ENCODE assay signal across 6 cellular contexts in the genomic region with DNA sequence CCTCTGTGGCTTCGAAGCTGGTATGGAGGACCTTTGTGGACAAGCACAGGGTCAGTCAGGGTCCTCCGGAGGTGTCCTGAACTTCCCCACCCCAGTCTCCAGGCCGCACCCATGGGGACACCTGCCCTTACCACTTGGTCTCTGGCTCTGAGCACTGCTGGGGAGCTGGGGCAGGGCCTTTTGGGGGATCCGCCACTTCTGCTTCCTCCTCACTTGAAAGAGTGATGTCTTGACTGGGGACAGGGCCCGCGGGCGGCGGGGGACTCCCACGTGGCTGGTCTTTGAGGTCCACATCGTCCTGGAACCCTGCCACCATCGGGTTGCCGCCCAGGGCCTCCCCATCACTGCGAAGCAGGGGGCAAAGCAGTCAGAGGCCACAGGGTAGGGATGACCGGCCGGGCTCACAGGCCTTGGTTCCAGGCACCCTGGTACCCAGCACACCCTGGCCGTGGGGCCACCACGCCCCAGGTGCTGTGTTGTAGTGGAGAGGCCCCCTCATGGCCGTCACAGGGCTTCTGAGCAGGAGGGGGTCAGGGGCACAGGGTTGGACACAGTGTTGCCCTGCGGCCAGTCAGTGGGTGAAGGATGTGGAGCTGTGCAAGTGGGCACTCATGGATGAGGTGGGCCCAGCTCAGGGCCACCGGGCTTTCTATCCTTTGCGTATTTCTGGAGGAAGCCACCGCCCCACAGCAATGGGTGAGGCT.
DNase-seq lines count a peak whose midpoint lies in the region; ATAC-seq, FAIRE-seq and TF ChIP-seq lines count a peak whose summit lies in the region.
"Not testable (repeated sequence)": the region's sequence is repeated elsewhere in the genome, so short reads cannot be mapped to it uniquely, and the experiment has no call there.

No MANE protein-coding gene starts in this region.

- not testable (repeated sequence) for H3K36me3 Mint-ChIP-seq in activated CD4-positive, alpha-beta T cell treated with anti-CD3 and anti-CD28 coated beads, Interleukin-2, amount 10 ng/mL, durations not matched to agents 24 days and 14 days (ENCODE audit: low read depth)

- not testable (repeated sequence) for H3K27me3 Mint-ChIP-seq in activated CD4-positive, alpha-beta T cell treated with anti-CD3 and anti-CD28 coated beads, Interleukin-2, amount 10 ng/mL, durations not matched to agents 24 days and 14 days

- not testable (repeated sequence) for H3K4me3 ChIP-seq in gastroesophageal sphincter; right cardiac atrium (ENCODE audit: low read length); spleen

- not testable (repeated sequence) for H3K9me3 Mint-ChIP-seq in activated CD4-positive, alpha-beta T cell treated with anti-CD3 and anti-CD28 coated beads, Interleukin-2, amount 10 ng/mL, durations not matched to agents 24 days and 14 days

- not testable (repeated sequence) for TF ChIP-seq POLR2A in gastroesophageal sphincter (IDR thresholded peaks at IDR 0.05); spleen (IDR thresholded peaks at IDR 0.05)

- H3K4me3 Mint-ChIP-seq in activated CD4-positive, alpha-beta T cell treated with anti-CD3 and anti-CD28 coated beads, Interleukin-2, amount 10 ng/mL, durations not matched to agents 24 days and 14 days: not testable (repeated sequence)

- not testable (repeated sequence) for H3K4me1 Mint-ChIP-seq in activated CD4-positive, alpha-beta T cell treated with anti-CD3 and anti-CD28 coated beads, Interleukin-2, amount 10 ng/mL, durations not matched to agents 24 days and 14 days

- TF ChIP-seq CTCF in gastroesophageal sphincter (IDR thresholded peaks at IDR 0.05); spleen (IDR thresholded peaks at IDR 0.05 in 8 of 11, conservative IDR thresholded peaks at IDR 0.05 in 3 of 11): not testable (repeated sequence)

- peak; percentile 88 for FAIRE-seq in urothelium cell line (lab: Jason Lieb, UNC)

- TF ChIP-seq EP300 in gastroesophageal sphincter (IDR thresholded peaks at IDR 0.05): not testable (repeated sequence)

- DNase-seq in activated CD4-positive, alpha-beta T cell treated with anti-CD3 and anti-CD28 coated beads, Interleukin-2, amount 10 ng/mL, durations not matched to agents 24 days and 14 days: peak; percentile 36
- DNase-seq in right cardiac atrium (peak in 2 of 3 donors; percentile 46 to 50), mesenteric fat pad (ENCODE audit: low spot score) (peak; percentile 75), spleen (peak; percentile 51)
- DNase-seq in urothelium cell line (ENCODE audit: low spot score): not testable (repeated sequence)

- not testable (repeated sequence) for H3K27ac ChIP-seq in gastroesophageal sphincter; right cardiac atrium (ENCODE audit: low read length); spleen

- H3K36me3 ChIP-seq in gastroesophageal sphincter, spleen: not testable (repeated sequence)

- no CpG with 5 or more reads among the region's 22 CpGs for WGBS in gastroesophageal sphincter (ENCODE audit: low coverage in 1 of 2), 2 donors
- WGBS in right cardiac atrium: 85% methylated on average over 22 of the region's 22 CpGs
- 88 to 95% (median 90%) methylated on average over 13 to 22 of the region's 22 CpGs for WGBS in spleen, 5 donors

- peak; percentile 9 for ATAC-seq in gastroesophageal sphincter
- ATAC-seq in right cardiac atrium: not testable (repeated sequence)

- H3K4me1 ChIP-seq in gastroesophageal sphincter; right cardiac atrium (ENCODE audit: control insufficient read depth, insufficient read depth, low read length); spleen: not testable (repeated sequence)

- peaks cover 31% of the 10 kb centered on the region for H3K27me3 ChIP-seq in gastroesophageal sphincter
- not testable (repeated sequence) for H3K27me3 ChIP-seq in right cardiac atrium (ENCODE audit: control insufficient read depth, insufficient read depth); spleen (replicated peaks in 1 of 7)

- intact Hi-C loops in activated CD4-positive, alpha-beta T cell treated with anti-CD3 and anti-CD28 coated beads, Interleukin-2, amount 10 ng/mL, durations not matched to agents 24 days and 14 days (cut with micrococcal nuclease); right cardiac atrium (cut with DNase I); spleen (cut with DNase I; ENCODE audit: low total_unique reads): not testable (repeated sequence)

- H3K27ac Mint-ChIP-seq in activated CD4-positive, alpha-beta T cell treated with anti-CD3 and anti-CD28 coated beads, Interleukin-2, amount 10 ng/mL, durations not matched to agents 24 days and 14 days: not testable (repeated sequence)

- not testable (repeated sequence) for H3K9me3 ChIP-seq in gastroesophageal sphincter; right cardiac atrium (ENCODE audit: control insufficient read depth, low read length)
- peaks cover 0 to 64% (median 17%) of the 10 kb centered on the region in 8 donors for H3K9me3 ChIP-seq in spleen
